Comparison of ENCODE assay signal across 26 cellular contexts in genomic region chr11:119445850-119446249, GRCh38. TPM values are rescaled to one million over a fixed set of nuclear protein-coding genes. Genes with fewer than 3 reads are reported as not detected.
DNase-seq lines count a peak whose midpoint lies in the region; ATAC-seq, FAIRE-seq and TF ChIP-seq lines count a peak whose summit lies in the region.
"Had no signal": no experiment of that assay in that cellular context is flagged by ENCODE, and none has a peak within 500 bp of the region (broad histone marks: within the 10 kb centered on the region; RNA-seq: fewer than 3 reads in every experiment).

No MANE protein-coding gene starts in this region.

- H3K27me3 ChIP-seq in astrocyte (ENCODE audit: insufficient read depth, low read length) (no peaks in the 10 kb centered on the region), hepatocyte (no peaks in the 10 kb centered on the region), skeletal muscle tissue (ENCODE audit: control insufficient read depth in 3 of 3, insufficient read depth in 3 of 3, low read length in 3 of 3) (no peaks in the 10 kb centered on the region)
- no peaks in the 10 kb centered on the region for H3K27me3 ChIP-seq in naive thymus-derived CD4-positive, alpha-beta T cell (ENCODE audit: control insufficient read depth in 2 of 2, insufficient read depth in 2 of 2, low read length in 2 of 2)
- H3K27me3 ChIP-seq: BLaER1 treated with 17β-estradiol and CSF1 and Interleukin-3, amounts not matched to agents 10 nM and 100 nM; body of pancreas; Peyer's patch; tibial nerve had no signal

- H3K4me1 ChIP-seq in astrocyte (ENCODE audit: insufficient read depth, low read length) (peaks cover 3% of the 10 kb centered on the region), hepatocyte (ENCODE audit: insufficient read depth) (peaks cover 9% of the 10 kb centered on the region), skeletal muscle tissue (ENCODE audit: control insufficient read depth in 3 of 3, insufficient read depth in 3 of 3, low read length in 3 of 3) (peaks cover 5 to 8% (median 5%) of the 10 kb centered on the region in 3 donors)
- H3K4me1 ChIP-seq in naive thymus-derived CD4-positive, alpha-beta T cell (ENCODE audit: control insufficient read depth in 2 of 2, insufficient read depth in 2 of 2, low read length in 2 of 2): no peaks in the 10 kb centered on the region
- H3K4me1 ChIP-seq: A549, body of pancreas, Peyer's patch, tibial nerve had no signal

- H3K9me3 ChIP-seq in astrocyte (ENCODE audit: insufficient read depth, low read depth, low read length) (no peaks in the 10 kb centered on the region), hepatocyte (ENCODE audit: low read depth) (no peaks in the 10 kb centered on the region), skeletal muscle tissue (ENCODE audit: control insufficient read depth in 3 of 3, low read length in 3 of 3) (no peaks in the 10 kb centered on the region)
- H3K9me3 ChIP-seq in naive thymus-derived CD4-positive, alpha-beta T cell (ENCODE audit: control insufficient read depth in 2 of 3, low read length in 3 of 3): no peaks in the 10 kb centered on the region
- H3K9me3 ChIP-seq: A549; BLaER1 treated with 17β-estradiol and CSF1 and Interleukin-3, amounts not matched to agents 10 nM and 100 nM; body of pancreas; Caco-2; heart right ventricle; neutrophil; Peyer's patch; tibial nerve had no signal

- H3K36me3 ChIP-seq in astrocyte (ENCODE audit: insufficient read depth, low read length) (no peaks in the 10 kb centered on the region), hepatocyte (replicated peaks; ENCODE audit: insufficient read depth, low read depth) (no peaks in the 10 kb centered on the region), skeletal muscle tissue (ENCODE audit: control insufficient read depth in 3 of 3, insufficient read depth in 3 of 3, low read length in 3 of 3) (no peaks in the 10 kb centered on the region)
- H3K36me3 ChIP-seq in naive thymus-derived CD4-positive, alpha-beta T cell (ENCODE audit: control insufficient read depth in 2 of 3, insufficient read depth in 3 of 3, low read length in 3 of 3): no peaks in the 10 kb centered on the region
- H3K36me3 ChIP-seq: BLaER1 treated with 17β-estradiol and CSF1 and Interleukin-3, amounts not matched to agents 10 nM and 100 nM; heart right ventricle; neutrophil; Peyer's patch; tibial nerve; WERI-Rb-1 had no signal

- intact Hi-C loops in naive thymus-derived CD4-positive, alpha-beta T cell (cut with micrococcal nuclease): no loop called here

- peak; percentile 49 for FAIRE-seq in astrocyte (lab: Jason Lieb, UNC)
- FAIRE-seq: A549 had no signal

- no peak overlapping the region for H3K4me3 Mint-ChIP-seq in astrocyte (ENCODE audit: unreplicated experiment)
- no peak overlapping the region for H3K4me3 Mint-ChIP-seq in naive thymus-derived CD4-positive, alpha-beta T cell
- H3K4me3 Mint-ChIP-seq: activated CD4-positive, alpha-beta T cell treated with anti-CD3 and anti-CD28 coated beads, Interleukin-2, amount 10 ng/mL, durations not matched to agents 7 days and 5 days; GM23338; stimulated activated naive CD8-positive, alpha-beta T cell treated with anti-CD3 and anti-CD28 coated beads, Interleukin-15, Interleukin-2, amounts not matched to agents 100 ng/mL and 50 ng/mL, for 24 hours had no signal

- H3K4me3 ChIP-seq in astrocyte (ENCODE audit: insufficient read depth, low read depth, low read length): no peak overlapping the region
- H3K4me3 ChIP-seq in hepatocyte: no peak overlapping the region
- no peak overlapping the region for H3K4me3 ChIP-seq in skeletal muscle tissue (ENCODE audit: low read length in 3 of 3)
- no peak overlapping the region for H3K4me3 ChIP-seq in naive thymus-derived CD4-positive, alpha-beta T cell (ENCODE audit: low read length)
- H3K4me3 ChIP-seq: A549; BLaER1 treated with 17β-estradiol and CSF1 and Interleukin-3, amounts not matched to agents 10 nM and 100 nM; body of pancreas; GM23338; heart right ventricle; Peyer's patch; tibial nerve had no signal

- H3K27me3 Mint-ChIP-seq in astrocyte (ENCODE audit: low read depth, unreplicated experiment): peaks cover 1% of the 10 kb centered on the region
- H3K27me3 Mint-ChIP-seq in naive thymus-derived CD4-positive, alpha-beta T cell: peaks cover 5 to 28% (median 22%) of the 10 kb centered on the region in 5 donors

- ATAC-seq in GM19328 (IDR thresholded peaks at IDR 0.05; ENCODE audit: unreplicated experiment) (no peak), HG02870 (IDR thresholded peaks at IDR 0.05; ENCODE audit: unreplicated experiment) (no peak), HG02938 (IDR thresholded peaks at IDR 0.05; ENCODE audit: unreplicated experiment) (no peak)
- ATAC-seq in naive thymus-derived CD4-positive, alpha-beta T cell: no peak
- ATAC-seq: A549, body of pancreas, GM23338, heart right ventricle, sciatic nerve had no signal

- H3K9ac ChIP-seq in astrocyte (ENCODE audit: low read length) (no peak overlapping the region), skeletal muscle tissue (ENCODE audit: low read depth in 1 of 3, low read length in 3 of 3) (no peak overlapping the region)
- H3K9ac ChIP-seq: BLaER1 treated with 17β-estradiol and CSF1 and Interleukin-3, amounts not matched to agents 10 nM and 100 nM had no signal

- CTCF ChIA-PET in naive thymus-derived CD4-positive, alpha-beta T cell (lab: Charles Lee): no interaction called here

- H3K36me3 Mint-ChIP-seq in astrocyte (ENCODE audit: low read depth, unreplicated experiment): no peaks in the 10 kb centered on the region
- H3K36me3 Mint-ChIP-seq in naive thymus-derived CD4-positive, alpha-beta T cell: no peaks in the 10 kb centered on the region

- H3K9me2 ChIP-seq in hepatocyte (replicated peaks; ENCODE audit: insufficient read depth): no peaks in the 10 kb centered on the region

- H3K79me2 ChIP-seq in astrocyte (ENCODE audit: insufficient read depth, low read length) (no peaks in the 10 kb centered on the region), hepatocyte (no peaks in the 10 kb centered on the region)

- WGBS in hepatocyte (ENCODE audit: low lambda C conversion rate, missing lambda C conversion rate): 54% methylated on average over 4 of the region's 4 CpGs

- TF ChIP-seq CTCF in astrocyte (IDR thresholded peaks at IDR 0.05; ENCODE audit: insufficient read depth, low read depth, low read length): no peak
- no peak for TF ChIP-seq CTCF in hepatocyte (IDR thresholded peaks at IDR 0.05; ENCODE audit: poor library complexity)

- DNase-seq in AG20443 (ENCODE audit: low spot score) (peak; percentile 27), astrocyte (ENCODE audit: low read depth) (no peak), hepatocyte (ENCODE audit: low spot score) (peak; percentile 46)
- no peak for DNase-seq in naive thymus-derived CD4-positive, alpha-beta T cell
- DNase-seq: activated CD4-positive, alpha-beta T cell treated with anti-CD3 and anti-CD28 coated beads, Interleukin-2, amount 10 ng/mL, durations not matched to agents 7 days and 5 days; activated T-cell treated with anti-CD3 and anti-CD28 coated beads, Interleukin-2, amount 50 U/mL, for 48 hours; Caco-2; DMS79; heart right ventricle; NCI-H1048; NCI-H187 treated with DMSO at 0.1 percent for 48 hours; Peyer's patch; SIG-M5; WERI-Rb-1 had no signal

- H2AFZ ChIP-seq in astrocyte (ENCODE audit: low read depth, low read length) (no peak overlapping the region), hepatocyte (no peak overlapping the region)
- H2AFZ ChIP-seq: GM23338 had no signal

- H3K9me3 Mint-ChIP-seq in astrocyte (ENCODE audit: unreplicated experiment): peaks cover 2% of the 10 kb centered on the region
- H3K9me3 Mint-ChIP-seq in naive thymus-derived CD4-positive, alpha-beta T cell: no peaks in the 10 kb centered on the region
- H3K9me3 Mint-ChIP-seq: activated CD4-positive, alpha-beta T cell treated with anti-CD3 and anti-CD28 coated beads, Interleukin-2, amount 10 ng/mL, durations not matched to agents 7 days and 5 days; GM23338; stimulated activated naive CD8-positive, alpha-beta T cell treated with anti-CD3 and anti-CD28 coated beads, Interleukin-15, Interleukin-2, amounts not matched to agents 100 ng/mL and 50 ng/mL, for 24 hours had no signal

- H4K20me1 ChIP-seq in astrocyte (ENCODE audit: insufficient read depth, low read length) (no peaks in the 10 kb centered on the region), hepatocyte (ENCODE audit: insufficient read depth, poor library complexity, severe bottlenecking) (no peaks in the 10 kb centered on the region)
- H4K20me1 ChIP-seq: BLaER1 treated with 17β-estradiol and CSF1 and Interleukin-3, amounts not matched to agents 10 nM and 100 nM had no signal

- H3K27ac ChIP-seq in astrocyte (ENCODE audit: low read depth, low read length) (no peak overlapping the region), hepatocyte (peak overlapping the region; percentile 66), skeletal muscle tissue (ENCODE audit: low read depth, low read length) (peak overlapping the region; percentile 68)
- no peak overlapping the region for H3K27ac ChIP-seq in naive thymus-derived CD4-positive, alpha-beta T cell (ENCODE audit: low read depth, low read length)
- H3K27ac ChIP-seq: A549; BLaER1 treated with 17β-estradiol and CSF1 and Interleukin-3, amounts not matched to agents 10 nM and 100 nM; body of pancreas; heart right ventricle; neutrophil; WERI-Rb-1 had no signal

- peaks cover 12% of the 10 kb centered on the region for H3K4me1 Mint-ChIP-seq in astrocyte (ENCODE audit: low read depth, unreplicated experiment)
- peaks cover 0 to 5% (median 1%) of the 10 kb centered on the region in 7 donors for H3K4me1 Mint-ChIP-seq in naive thymus-derived CD4-positive, alpha-beta T cell

- no peak overlapping the region for H3K27ac Mint-ChIP-seq in astrocyte (ENCODE audit: unreplicated experiment)
- H3K27ac Mint-ChIP-seq in naive thymus-derived CD4-positive, alpha-beta T cell: no peak overlapping the region
- H3K27ac Mint-ChIP-seq: activated CD4-positive, alpha-beta T cell treated with anti-CD3 and anti-CD28 coated beads, Interleukin-2, amount 10 ng/mL, durations not matched to agents 7 days and 5 days; GM23338; stimulated activated naive CD8-positive, alpha-beta T cell treated with anti-CD3 and anti-CD28 coated beads, Interleukin-15, Interleukin-2, amounts not matched to agents 100 ng/mL and 50 ng/mL, for 24 hours had no signal

- POLR2A ChIA-PET in naive thymus-derived CD4-positive, alpha-beta T cell (lab: Charles Lee): no interaction called here

- H3K4me2 ChIP-seq in astrocyte (ENCODE audit: low read length) (no peak overlapping the region), hepatocyte (peak overlapping the region; percentile 30)
- H3K4me2 ChIP-seq: A549; BLaER1 treated with 17β-estradiol and CSF1 and Interleukin-3, amounts not matched to agents 10 nM and 100 nM; GM23338 had no signal

RNA-seq across cellular contexts. Expression of gene THY1, which starts 22.9 kb away (rescaled TPM):
- 104 and 129 TPM in 2 replicates for total RNA-seq in astrocyte
- 43.3 and 52.1 TPM in 2 replicates for total RNA-seq in hepatocyte
- polyA plus RNA-seq in hepatocyte: 117 and 156 TPM in 2 replicates
- total RNA-seq in skeletal muscle tissue: 19.8 TPM
- total RNA-seq in naive thymus-derived CD4-positive, alpha-beta T cell: 1 to 10 TPM in 1 of 5 experiments, not detected in 4; 2.2 TPM
- polyA plus RNA-seq in naive thymus-derived CD4-positive, alpha-beta T cell: not detected
- total RNA-seq: Caco-2 had no signal

Comparison
In these comparisons a context has a peak if more than half of its experiments do, and no peak if none do; other contexts are left out.
1. DNase-seq: peak in AG20443 (single experiment) and hepatocyte (single experiment); none in astrocyte (single experiment) and naive thymus-derived CD4-positive, alpha-beta T cell (0 of 9).
2. H3K27ac ChIP-seq: peak in hepatocyte (single experiment) and skeletal muscle tissue (single experiment); none in astrocyte (single experiment) and naive thymus-derived CD4-positive, alpha-beta T cell (single experiment).